14 cellular contexts compared by ENCODE assay signal in the genomic region with DNA sequence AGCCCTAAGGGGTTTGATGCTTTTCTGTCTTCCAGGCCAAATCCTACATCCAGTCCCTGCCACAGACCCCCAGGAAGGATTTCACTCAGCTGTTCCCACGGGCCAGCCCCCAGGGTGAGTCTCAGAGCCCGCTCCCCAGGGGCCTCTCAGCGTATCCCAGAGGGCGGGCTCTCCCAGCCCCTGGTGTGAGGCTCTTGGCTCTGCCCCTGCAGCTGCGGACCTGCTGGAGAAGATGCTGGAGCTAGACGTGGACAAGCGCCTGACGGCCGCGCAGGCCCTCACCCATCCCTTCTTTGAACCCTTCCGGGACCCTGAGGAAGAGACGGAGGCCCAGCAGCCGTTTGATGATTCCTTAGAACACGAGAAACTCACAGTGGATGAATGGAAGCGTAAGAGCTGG. TPM values are rescaled to one million over a fixed set of nuclear protein-coding genes. Genes with fewer than 3 reads are reported as not detected.
DNase-seq lines count a peak whose midpoint lies in the region; ATAC-seq and TF ChIP-seq lines count a peak whose summit lies in the region.
"Had no signal": no experiment of that assay in that cellular context is flagged by ENCODE, and none has a peak within 500 bp of the region (broad histone marks: within the 10 kb centered on the region; RNA-seq: fewer than 3 reads in every experiment).

No MANE protein-coding gene starts in this region.

- H3K4me3 Mint-ChIP-seq in CD4-positive, alpha-beta T cell: no peak overlapping the region
- H3K4me3 Mint-ChIP-seq: CD4-positive, alpha-beta memory T cell; GM23338; H9; IgD-negative memory B cell had no signal

- H3K27ac ChIP-seq in BLaER1 (peak overlapping the region; percentile 89), dorsolateral prefrontal cortex (peak overlapping the region in 49 of 59 donors; percentile 9 to 89 (median 74)), temporal lobe (ENCODE audit: low read depth, low read length) (peak overlapping the region; percentile 76)
- no peak overlapping the region for H3K27ac ChIP-seq in CD4-positive, alpha-beta T cell (ENCODE audit: low read depth, low read length)
- H3K27ac ChIP-seq: A549 had no signal

- H3K36me3 ChIP-seq in BLaER1: peaks cover 54% of the 10 kb centered on the region
- H3K36me3 ChIP-seq in MG63: no peaks in the 10 kb centered on the region

- peaks cover 76% of the 10 kb centered on the region for H3K36me3 Mint-ChIP-seq in CD4-positive, alpha-beta T cell (ENCODE audit: low read depth)

- no peaks in the 10 kb centered on the region for H3K27me3 Mint-ChIP-seq in CD4-positive, alpha-beta T cell
- H3K27me3 Mint-ChIP-seq: CD4-positive, alpha-beta memory T cell; IgD-negative memory B cell had no signal

- DNase-seq in CD4-positive, alpha-beta T cell: no peak
- DNase-seq in dorsolateral prefrontal cortex (no peak), MG63 (no peak), NCI-H2107 treated with DMSO at 0.1 percent for 48 hours (lab: John Stamatoyannopoulos, UW; ENCODE audit: unreplicated experiment) (no peak)
- DNase-seq: CD4-positive, alpha-beta memory T cell; DMS153; DMS79 treated with DMSO at 0.1 percent for 48 hours; EL had no signal

- CTCF ChIA-PET in CD4-positive, alpha-beta T cell (lab: Charles Lee): no interaction called here

- H3K4me3 ChIP-seq in BLaER1 (no peak overlapping the region), dorsolateral prefrontal cortex (no peak overlapping the region), MG63 (no peak overlapping the region)
- H3K4me3 ChIP-seq: A549, GM23338 had no signal

- no peak for ATAC-seq in CD4-positive, alpha-beta T cell (ENCODE audit: poor library complexity)

- H4K20me1 ChIP-seq in BLaER1: no peaks in the 10 kb centered on the region

- peaks cover 33% of the 10 kb centered on the region for H3K4me1 Mint-ChIP-seq in CD4-positive, alpha-beta T cell (ENCODE audit: low read depth)

- peaks cover 95% of the 10 kb centered on the region for H3K4me1 ChIP-seq in BLaER1
- H3K4me1 ChIP-seq: A549 had no signal

- no peaks in the 10 kb centered on the region for H3K9me3 ChIP-seq in BLaER1
- H3K9me3 ChIP-seq in CD4-positive, alpha-beta T cell (ENCODE audit: control insufficient read depth, low read length): no peaks in the 10 kb centered on the region
- no peaks in the 10 kb centered on the region for H3K9me3 ChIP-seq in MG63
- H3K9me3 ChIP-seq: A549 had no signal

- TF ChIP-seq CTCF in CD4-positive, alpha-beta T cell (IDR thresholded peaks at IDR 0.05): no peak
- no peak for TF ChIP-seq CTCF in dorsolateral prefrontal cortex (IDR thresholded peaks at IDR 0.05 in 54 of 56, conservative IDR thresholded peaks at IDR 0.05 in 2 of 56; ENCODE audit: low read depth in 1 of 56, partially characterized antibody in 56 of 56)

- POLR2A ChIA-PET in CD4-positive, alpha-beta T cell (lab: Charles Lee): interaction anchor here (1.2 to 1.3 kb wide), 2 partner anchors 18 to 57 kb away, joined by 3 to 4 read pairs; no protein-coding TSS in a partner anchor

- H3K27me3 ChIP-seq in BLaER1: no peaks in the 10 kb centered on the region
- no peaks in the 10 kb centered on the region for H3K27me3 ChIP-seq in CD4-positive, alpha-beta T cell (ENCODE audit: control insufficient read depth, insufficient read depth, low read length)
- H3K27me3 ChIP-seq in dorsolateral prefrontal cortex: no peaks in the 10 kb centered on the region
- no peaks in the 10 kb centered on the region for H3K27me3 ChIP-seq in MG63

- intact Hi-C loops in CD4-positive, alpha-beta T cell (cut with DNase I, micrococcal nuclease): no loop called here
- intact Hi-C loops in dorsolateral prefrontal cortex (cut with DNase I): no loop called here

- peak overlapping the region; percentile 89 for H3K4me2 ChIP-seq in BLaER1
- H3K4me2 ChIP-seq: A549, GM23338 had no signal

- H3K27ac Mint-ChIP-seq in CD4-positive, alpha-beta T cell: peak overlapping the region; percentile 36
- H3K27ac Mint-ChIP-seq: GM23338, H9, IgD-negative memory B cell had no signal

- H3K9ac ChIP-seq in BLaER1: peak overlapping the region; percentile 76

- H3K9me3 Mint-ChIP-seq in CD4-positive, alpha-beta T cell: no peaks in the 10 kb centered on the region
- H3K9me3 Mint-ChIP-seq: CD4-positive, alpha-beta memory T cell; GM23338; H9; IgD-negative memory B cell had no signal

RNA-seq across cellular contexts. Expression of gene MAPK13, which starts 8.4 kb away (rescaled TPM):
- 10 to 100 TPM; 58.5 to 63.5 TPM for total RNA-seq in CD4-positive, alpha-beta T cell
- total RNA-seq in dorsolateral prefrontal cortex: 10 to 100 TPM in 119 of 120 experiments, 1 to 10 TPM in 1; 9.1 to 40.0 (median 25.9) TPM
- 1.2 TPM for total RNA-seq in temporal lobe
- 0.37 and 0.99 TPM in 2 replicates for total RNA-seq in MG63 (2014; rRNA removed; shearing (Covaris generic); ENCODE audit: low replicate concordance)

RNA-seq across cellular contexts. Expression of gene BRPF3, which starts 57.9 kb away (rescaled TPM):
- total RNA-seq in CD4-positive, alpha-beta T cell: 10 to 100 TPM; 39.0 to 41.6 TPM
- total RNA-seq in dorsolateral prefrontal cortex (10 to 100 TPM; 36.1 to 90.5 (median 56.1) TPM), temporal lobe (20.4 TPM)
- 6.9 and 11.7 TPM in 2 replicates for total RNA-seq in MG63 (2014; rRNA removed; shearing (Covaris generic); ENCODE audit: low replicate concordance)
